In the genomic region with DNA sequence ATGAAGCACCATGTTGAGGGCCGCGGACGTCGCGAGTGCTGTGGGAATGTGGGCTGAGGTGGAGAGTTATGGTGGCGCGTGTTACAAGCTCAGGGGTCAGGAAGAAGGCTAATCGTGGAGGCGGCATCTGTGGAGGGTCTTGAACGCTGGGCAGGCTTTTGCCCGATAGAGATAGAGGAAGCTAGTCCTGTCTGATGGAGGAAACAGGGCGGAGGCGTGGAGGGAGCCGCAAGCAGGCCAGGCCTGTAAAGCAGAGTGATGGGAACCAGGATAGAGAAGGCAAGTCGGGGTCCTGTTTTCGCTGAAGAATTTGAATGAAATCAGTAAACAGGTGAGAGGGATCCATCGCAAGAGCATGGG, we compare ENCODE assay signal across 8 cellular contexts.
DNase-seq lines count a peak whose midpoint lies in the region; ATAC-seq, FAIRE-seq and TF ChIP-seq lines count a peak whose summit lies in the region.
"Not testable (repeated sequence)": the region's sequence is repeated elsewhere in the genome, so short reads cannot be mapped to it uniquely, and the experiment has no call there.

No MANE protein-coding gene starts in this region.

- not testable (repeated sequence) for H3K9me3 ChIP-seq in CD8-positive, alpha-beta T cell (ENCODE audit: low read length); OCI-LY1 (ENCODE audit: low read length); lung (ENCODE audit: control insufficient read depth in 2 of 2, insufficient read depth in 1 of 2, low read length in 1 of 2); sigmoid colon; upper lobe of left lung

- not testable (repeated sequence) for TF ChIP-seq CTCF in CD8-positive, alpha-beta T cell (IDR thresholded peaks at IDR 0.05); OCI-LY1 (IDR thresholded peaks at IDR 0.05; ENCODE audit: low read length); bronchial epithelial cell (IDR thresholded peaks at IDR 0.05; ENCODE audit: insufficient read depth, low read length, severe bottlenecking); foreskin fibroblast (IDR thresholded peaks at IDR 0.05; ENCODE audit: low read depth, low read length); lung (IDR thresholded peaks at IDR 0.05; ENCODE audit: control extremely low read depth, extremely low read depth); sigmoid colon (IDR thresholded peaks at IDR 0.05); upper lobe of left lung (IDR thresholded peaks at IDR 0.05)

- H3K4me1 ChIP-seq in CD8-positive, alpha-beta T cell (ENCODE audit: insufficient read depth, low read length); lung (ENCODE audit: control insufficient read depth in 2 of 2, insufficient read depth in 2 of 2, low read length in 2 of 2); sigmoid colon; upper lobe of left lung: not testable (repeated sequence)
- H3K4me1 ChIP-seq in OCI-LY1 (ENCODE audit: insufficient read depth, low read length, severe bottlenecking) = peaks cover 10% of the 10 kb centered on the region

- peak overlapping the region; percentile 96 for H3K4me3 Mint-ChIP-seq in CD8-positive, alpha-beta T cell
- peak overlapping the region; percentile 92 for H3K4me3 Mint-ChIP-seq in activated T-cell treated with anti-CD3 and anti-CD28 coated beads, Interleukin-2, amount 50 U/mL, for 24 hours

- POLR2A ChIA-PET in CD8-positive, alpha-beta T cell (lab: Charles Lee) = not testable (repeated sequence)

- not testable (repeated sequence) for TF ChIP-seq POLR2A in sigmoid colon (IDR thresholded peaks at IDR 0.05); upper lobe of left lung (IDR thresholded peaks at IDR 0.05)

- FAIRE-seq in bronchial epithelial cell (lab: Jason Lieb, UNC) = not testable (repeated sequence)

- not testable (repeated sequence) for DNase-seq in CD8-positive, alpha-beta T cell; activated T-cell treated with anti-CD3 and anti-CD28 coated beads, Interleukin-2, amount 50 U/mL, for 24 hours; bronchial epithelial cell (ENCODE audit: low read depth); foreskin fibroblast; lung (ENCODE audit: low spot score); sigmoid colon; upper lobe of left lung

- not testable (repeated sequence) for H3K27me3 Mint-ChIP-seq in CD8-positive, alpha-beta T cell (ENCODE audit: low read depth); activated T-cell treated with anti-CD3 and anti-CD28 coated beads, Interleukin-2, amount 50 U/mL, for 24 hours

- H3K27ac Mint-ChIP-seq in CD8-positive, alpha-beta T cell = peak overlapping the region; percentile 93
- peak overlapping the region; percentile 94 for H3K27ac Mint-ChIP-seq in activated T-cell treated with anti-CD3 and anti-CD28 coated beads, Interleukin-2, amount 50 U/mL, for 24 hours

- not testable (repeated sequence) for H4K20me1 ChIP-seq in OCI-LY1 (ENCODE audit: insufficient read depth, low read length)

- H3K4me1 Mint-ChIP-seq in CD8-positive, alpha-beta T cell (ENCODE audit: low read depth) = peaks cover 30% of the 10 kb centered on the region
- peaks cover 26% of the 10 kb centered on the region for H3K4me1 Mint-ChIP-seq in activated T-cell treated with anti-CD3 and anti-CD28 coated beads, Interleukin-2, amount 50 U/mL, for 24 hours (ENCODE audit: low read depth)

- H3K79me2 ChIP-seq in OCI-LY1 (ENCODE audit: insufficient read depth, low read length) = not testable (repeated sequence)

- not testable (repeated sequence) for H3K27me3 ChIP-seq in CD8-positive, alpha-beta T cell (ENCODE audit: insufficient read depth, low read length); OCI-LY1 (ENCODE audit: insufficient read depth, low read length); bronchial epithelial cell (ENCODE audit: control insufficient read depth, insufficient read depth, low read length); lung (ENCODE audit: control insufficient read depth, insufficient read depth); sigmoid colon; upper lobe of left lung

- peaks cover 15% of the 10 kb centered on the region for H3K36me3 Mint-ChIP-seq in CD8-positive, alpha-beta T cell
- H3K36me3 Mint-ChIP-seq in activated T-cell treated with anti-CD3 and anti-CD28 coated beads, Interleukin-2, amount 50 U/mL, for 24 hours (ENCODE audit: low read depth) = peaks cover 26% of the 10 kb centered on the region

- not testable (repeated sequence) for H3K9me3 Mint-ChIP-seq in CD8-positive, alpha-beta T cell; activated T-cell treated with anti-CD3 and anti-CD28 coated beads, Interleukin-2, amount 50 U/mL, for 24 hours

- H3K9me2 ChIP-seq in OCI-LY1 (ENCODE audit: low read depth, low read length) = not testable (repeated sequence)

- H3K27ac ChIP-seq in CD8-positive, alpha-beta T cell (ENCODE audit: low read depth, low read length) = peak overlapping the region; percentile 73
- not testable (repeated sequence) for H3K27ac ChIP-seq in OCI-LY1 (ENCODE audit: low read depth, low read length, poor library complexity, severe bottlenecking)
- H3K27ac ChIP-seq in lung (ENCODE audit: low read depth in 1 of 2, low read length in 1 of 2) (peak overlapping the region in 1 of 2 donors; percentile 92), sigmoid colon (peak overlapping the region; percentile 51 to 87 (median 82)), upper lobe of left lung (peak overlapping the region in 3 of 4 donors; percentile 69 to 84 (median 82))

- intact Hi-C loops in CD8-positive, alpha-beta T cell (cut with DNase I, micrococcal nuclease); sigmoid colon (cut with DNase I): not testable (repeated sequence)

- not testable (repeated sequence) for H3F3A ChIP-seq in OCI-LY1 (ENCODE audit: insufficient read depth, low read length)

- H3K4me2 ChIP-seq in OCI-LY1 (ENCODE audit: low read length) = peak overlapping the region; percentile 65

- not testable (repeated sequence) for ATAC-seq in CD8-positive, alpha-beta T cell; lung (ENCODE audit: insufficient read depth, low FRiP score); upper lobe of left lung (ENCODE audit: low FRiP score in 2 of 2)

- not testable (repeated sequence) for H3K36me3 ChIP-seq in CD8-positive, alpha-beta T cell (ENCODE audit: insufficient read depth, low read length); OCI-LY1 (ENCODE audit: insufficient read depth, low read length); bronchial epithelial cell (ENCODE audit: control insufficient read depth, insufficient read depth, low read length); lung (ENCODE audit: control insufficient read depth in 2 of 2, insufficient read depth in 2 of 2, low read length in 2 of 2); sigmoid colon; upper lobe of left lung

- peak overlapping the region; percentile 96 for H3K4me3 ChIP-seq in CD8-positive, alpha-beta T cell (ENCODE audit: low read depth, low read length)
- peak overlapping the region; percentile 67 for H3K4me3 ChIP-seq in OCI-LY1 (ENCODE audit: low read depth, low read length, poor library complexity, severe bottlenecking)
- peak overlapping the region; percentile 59 for H3K4me3 ChIP-seq in bronchial epithelial cell (ENCODE audit: low read depth, low read length)
- H3K4me3 ChIP-seq in foreskin fibroblast (ENCODE audit: low read depth in 1 of 2, low read length in 2 of 2) = peak overlapping the region; percentile 56 to 81
- peak overlapping the region; percentile 48 for H3K4me3 ChIP-seq in lung
- H3K4me3 ChIP-seq in sigmoid colon = peak overlapping the region; percentile 49 to 74 (median 65)
- H3K4me3 ChIP-seq in upper lobe of left lung = peak overlapping the region in 3 of 4 donors; percentile 55 to 89 (median 72)

- CTCF ChIA-PET in CD8-positive, alpha-beta T cell (lab: Charles Lee) = interaction anchor here (1.1 kb wide), 1 partner anchor 13 kb away, joined by 3 read pairs; no protein-coding TSS in a partner anchor

- H2AFZ ChIP-seq in OCI-LY1 (ENCODE audit: low read length) = 0 out of 2 replicates have a peak overlapping the region, but pooled peaks have one; percentile 56

- peak overlapping the region; percentile 56; the same call in 1 of the 2 replicates for H3K9ac ChIP-seq in OCI-LY1 (ENCODE audit: low read length)

- 57 to 66% methylated on average over 16 to 17 of the region's 17 CpGs for WGBS in lung, 2 donors
- WGBS in sigmoid colon, 2 donors = 67 to 82% methylated on average over 17 of the region's 17 CpGs
- WGBS in upper lobe of left lung, 2 donors = 67 to 71% methylated on average over 17 of the region's 17 CpGs

- not testable (repeated sequence) for TF ChIP-seq EP300 in sigmoid colon (IDR thresholded peaks at IDR 0.05); upper lobe of left lung (IDR thresholded peaks at IDR 0.05)
